17 cellular contexts compared by ENCODE assay signal in genomic region chr3:47260605-47261004, GRCh38. TPM values are rescaled to one million over a fixed set of nuclear protein-coding genes. Genes with fewer than 3 reads are reported as not detected.
DNase-seq lines count a peak whose midpoint lies in the region; ATAC-seq and TF ChIP-seq lines count a peak whose summit lies in the region.
"Had no signal": no experiment of that assay in that cellular context is flagged by ENCODE, and none has a peak within 500 bp of the region (broad histone marks: within the 10 kb centered on the region; RNA-seq: fewer than 3 reads in every experiment).

No MANE protein-coding gene starts in this region.

- no peak for TF ChIP-seq CTCF in WTC11 (IDR thresholded peaks at IDR 0.05)
- TF ChIP-seq CTCF in lower lobe of right lung (IDR thresholded peaks at IDR 0.05), result no peak
- no peak for TF ChIP-seq CTCF in type B pancreatic cell (conservative IDR thresholded peaks at IDR 0.05)

- no peaks in the 10 kb centered on the region for H3K36me3 Mint-ChIP-seq in WTC11
- H3K36me3 Mint-ChIP-seq in type B pancreatic cell, result no peaks in the 10 kb centered on the region

- intact Hi-C loops in lower lobe of right lung (cut with DNase I), result no loop called here

- peaks cover 11% of the 10 kb centered on the region for H3K4me1 Mint-ChIP-seq in WTC11
- no peaks in the 10 kb centered on the region for H3K4me1 Mint-ChIP-seq in type B pancreatic cell (ENCODE audit: unreplicated experiment)

- H3K9me3 ChIP-seq in lower lobe of right lung, result no peaks in the 10 kb centered on the region
- H3K9me3 ChIP-seq: A549, BE2C, SJSA1 had no signal

- no peaks in the 10 kb centered on the region for H3K9me3 Mint-ChIP-seq in WTC11
- H3K9me3 Mint-ChIP-seq in type B pancreatic cell, result no peaks in the 10 kb centered on the region

- H3K36me3 ChIP-seq in H7 (replicated peaks; ENCODE audit: control insufficient read depth, insufficient read depth, low read length) (no peaks in the 10 kb centered on the region), lower lobe of right lung (no peaks in the 10 kb centered on the region)
- H3K36me3 ChIP-seq: BE2C, SJSA1 had no signal

- H3K4me1 ChIP-seq in lower lobe of right lung, result no peaks in the 10 kb centered on the region
- H3K4me1 ChIP-seq: A549, BE2C, SJSA1 had no signal

- H3K27me3 Mint-ChIP-seq in WTC11 (ENCODE audit: low read depth) (no peaks in the 10 kb centered on the region), type B pancreatic cell (no peaks in the 10 kb centered on the region)

- H3K27me3 ChIP-seq in H7 (ENCODE audit: control insufficient read depth, insufficient read depth, low read length), result no peaks in the 10 kb centered on the region
- H3K27me3 ChIP-seq in lower lobe of right lung (ENCODE audit: low read depth), result no peaks in the 10 kb centered on the region
- H3K27me3 ChIP-seq: BE2C, SJSA1 had no signal

- H3K4me3 Mint-ChIP-seq in WTC11 (no peak overlapping the region), type B pancreatic cell (no peak overlapping the region)

- H3K27ac Mint-ChIP-seq in WTC11 (0 out of 2 replicates have a peak overlapping the region, but pooled peaks have one; percentile 17), type B pancreatic cell (peak overlapping the region; percentile 23)

- CTCF ChIA-PET in WTC11 (lab: Charles Lee), result interaction anchor here (2.2 kb wide), 1 partner anchor 10 kb away, joined by 5 read pairs; no protein-coding TSS in a partner anchor

- ATAC-seq in WTC11, result peak; percentile 83
- peak; percentile 30 to 40 for ATAC-seq in lower lobe of right lung
- ATAC-seq: A549, Right ventricle myocardium inferior had no signal

- peak; percentile 51 for DNase-seq in H7
- no peak for DNase-seq in WTC11 (ENCODE audit: low spot score)
- peak; percentile 22 for DNase-seq in lower lobe of right lung
- no peak for DNase-seq in type B pancreatic cell (ENCODE audit: extremely low spot score, unreplicated experiment)
- no peak for DNase-seq in HuH-7 (ENCODE audit: low spot score)
- DNase-seq in foreskin melanocyte, result no peak
- no peak for DNase-seq in caudate nucleus (lab: John Stamatoyannopoulos, UW)
- DNase-seq: Karpas-422, NCI-H1694, NCI-H2081 treated with DMSO at 0.1 percent for 48 hours, NCI-H446, NCI-H526 had no signal

- H3K4me3 ChIP-seq in H7 (ENCODE audit: insufficient read depth, low read depth, low read length) (no peak overlapping the region), lower lobe of right lung (no peak overlapping the region)
- H3K4me3 ChIP-seq: A549, GM23248, SJSA1 had no signal

- H3K27ac ChIP-seq in lower lobe of right lung (no peak overlapping the region), caudate nucleus (ENCODE audit: low read depth, low read length) (no peak overlapping the region)
- H3K27ac ChIP-seq: A549, GM23248, SJSA1 had no signal

- POLR2A ChIA-PET in WTC11 (lab: Charles Lee), result no interaction called here

TF ChIP-seq in WTC11, 78 proteins besides CTCF, POLR2A, EP300 and RAD21 (continues in another document):
- TF ChIP-seq ZNF512 (CRISPR knock-in tag; IDR thresholded peaks at IDR 0.05; ENCODE audit: borderline replicate concordance), result no peak
- no peak for TF ChIP-seq NR1H2 (CRISPR knock-in tag; IDR thresholded peaks at IDR 0.05)
- no peak for TF ChIP-seq TEAD4 (CRISPR knock-in tag; IDR thresholded peaks at IDR 0.05)
- TF ChIP-seq CBFB (CRISPR knock-in tag; IDR thresholded peaks at IDR 0.05; ENCODE audit: low read depth), result no peak
- no peak for TF ChIP-seq GRHL2 (CRISPR knock-in tag; IDR thresholded peaks at IDR 0.05; ENCODE audit: insufficient replicate concordance, severe bottlenecking)
- no peak for TF ChIP-seq ZNF281 (CRISPR knock-in tag; IDR thresholded peaks at IDR 0.05)
- TF ChIP-seq ZNF671 (CRISPR knock-in tag; IDR thresholded peaks at IDR 0.05), result no peak
- no peak for TF ChIP-seq PREB (CRISPR knock-in tag; IDR thresholded peaks at IDR 0.05; ENCODE audit: borderline replicate concordance)
- no peak for TF ChIP-seq ATF1 (CRISPR knock-in tag; IDR thresholded peaks at IDR 0.05)
- TF ChIP-seq E2F4 (CRISPR knock-in tag; IDR thresholded peaks at IDR 0.05; ENCODE audit: borderline replicate concordance, low read depth), result no peak
- TF ChIP-seq ZNF396 (CRISPR knock-in tag; IDR thresholded peaks at IDR 0.05; ENCODE audit: borderline replicate concordance), result no peak
- TF ChIP-seq GTF2I (CRISPR knock-in tag; conservative IDR thresholded peaks at IDR 0.05), result no peak
- TF ChIP-seq SMAD4 (CRISPR knock-in tag; IDR thresholded peaks at IDR 0.05), result no peak
- no peak for TF ChIP-seq HMGA2 (CRISPR knock-in tag; IDR thresholded peaks at IDR 0.05)
- no peak for TF ChIP-seq FOXP4 (CRISPR knock-in tag; IDR thresholded peaks at IDR 0.05)

RNA-seq across cellular contexts. Expression of gene KIF9, which starts 22.0 kb away (rescaled TPM):
- total RNA-seq in H7 (2014; rRNA removed; shearing (Covaris generic)), result 3.6 and 11.2 TPM in 2 replicates
- total RNA-seq in WTC11 (2021) (4.4 to 5.8 TPM (median 5.7 TPM) in 3 replicates), lower lobe of right lung (8.7 TPM), type B pancreatic cell (ENCODE audit: low replicate concordance) (13.7 and 14.8 TPM in 2 replicates)

RNA-seq across cellular contexts. Expression of gene KLHL18, which starts 22.1 kb away (rescaled TPM):
- 14.1 and 16.1 TPM in 2 replicates for total RNA-seq in H7 (2014; rRNA removed; shearing (Covaris generic))
- 23.4 to 29.5 TPM (median 28.4 TPM) in 3 replicates for total RNA-seq in WTC11 (2021)
- total RNA-seq in lower lobe of right lung, result 30.2 TPM
- 27.3 and 29.1 TPM in 2 replicates for total RNA-seq in type B pancreatic cell (ENCODE audit: low replicate concordance)

Comparison
In these comparisons a context has a peak if more than half of its experiments do, and no peak if none do; other contexts are left out.
1. DNase-seq: peak in H7 (single experiment) and lower lobe of right lung (single experiment); none in WTC11 (single experiment), type B pancreatic cell (single experiment), HuH-7 (single experiment), foreskin melanocyte (single experiment) and caudate nucleus (0 of 61).